In the genomic region with DNA sequence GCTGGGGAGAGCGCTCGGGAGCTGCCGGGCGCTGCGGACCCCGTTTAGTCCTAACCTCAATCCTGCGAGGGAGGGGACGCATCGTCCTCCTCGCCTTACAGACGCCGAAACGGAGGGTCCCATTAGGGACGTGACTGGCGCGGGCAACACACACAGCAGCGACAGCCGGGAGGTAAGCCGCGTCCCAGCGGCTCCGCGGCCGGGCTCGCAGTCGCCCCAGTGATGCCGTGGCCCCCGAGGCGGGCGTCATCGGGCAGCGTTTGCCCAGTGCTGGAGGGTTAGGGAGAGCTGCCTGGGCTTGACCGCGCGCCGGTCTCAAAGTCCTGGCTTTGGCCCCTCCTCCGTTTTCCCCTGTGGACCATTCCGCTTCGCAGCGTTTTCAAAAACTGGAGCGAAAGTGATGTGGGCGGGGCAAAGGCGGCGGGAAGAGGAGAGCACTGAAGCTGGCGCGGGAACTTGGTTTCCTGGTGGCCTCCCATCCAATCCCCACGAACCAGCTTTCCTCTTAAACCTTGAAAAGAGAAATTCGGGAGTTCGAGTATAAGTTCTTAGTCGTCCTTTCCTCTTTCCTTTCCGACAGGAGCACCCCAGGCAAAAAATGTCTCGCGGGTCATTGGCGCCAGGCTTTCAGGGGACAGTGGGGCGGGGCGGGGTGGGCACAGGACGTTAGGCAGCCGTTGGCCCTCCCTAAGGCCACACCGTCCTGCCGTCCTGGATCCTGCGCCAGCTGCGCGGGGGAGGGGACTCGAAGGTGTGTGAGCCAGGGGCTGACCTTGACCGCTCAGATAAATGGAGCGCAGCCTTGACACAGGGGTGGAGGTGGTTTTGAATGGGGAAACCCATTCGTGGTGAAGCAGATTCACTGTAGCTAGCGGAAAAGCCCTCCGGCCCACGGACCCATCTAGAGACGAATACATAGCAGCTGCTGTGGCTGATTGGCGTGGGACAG, we compare ENCODE assay signal across 8 cellular contexts. TPM values are rescaled to one million over a fixed set of nuclear protein-coding genes. Genes with fewer than 3 reads are reported as not detected.
A peak's percentile ranks its signal among the peaks of the same experiment; 100 is the strongest.
DNase-seq lines count a peak whose midpoint lies in the region; ATAC-seq, FAIRE-seq and TF ChIP-seq lines count a peak whose summit lies in the region.

No MANE protein-coding gene starts in this region.

- DNase-seq in GOT3 (lab: John Stamatoyannopoulos, UW), result peak; percentile 33
- DNase-seq in Panc1 (ENCODE audit: low read depth, low spot score), result no peak
- DNase-seq in activated effector memory CD4-positive, alpha-beta T cell treated with Interleukin-2 at 50 U/mL for 16 hours, result peak; percentile 30
- DNase-seq in frontal cortex (ENCODE audit: low spot score in 2 of 2), result peak; percentile 76 to 79
- peak; percentile 88 for DNase-seq in neural crest cell (ENCODE audit: low read depth, low spot score)

- H3K27me3 ChIP-seq in Panc1 (ENCODE audit: control insufficient read depth, insufficient read depth, low read length), result no peaks in the 10 kb centered on the region

- POLR2A ChIA-PET in Panc1 (lab: Charles Lee), result interaction anchor here (0.6 to 0.8 kb wide), 4 partner anchors 20 to 875 kb away, joined by 3 to 5 read pairs (median 4); a partner anchor contains a TSS

- H3K27ac ChIP-seq in KOPT-K1 (ENCODE audit: low read depth, low read length, poor library complexity, severe bottlenecking) (peak overlapping the region; percentile 100), Panc1 (ENCODE audit: low read length) (peak overlapping the region; percentile 96), temporal lobe (ENCODE audit: low read depth, low read length) (peak overlapping the region; percentile 76)

- H3K4me1 Mint-ChIP-seq in neural crest cell, result peaks cover 28% of the 10 kb centered on the region

- TF ChIP-seq CTCF in Panc1 (IDR thresholded peaks at IDR 0.05) (no peak), neural crest cell (conservative IDR thresholded peaks at IDR 0.05) (no peak)

- peak overlapping the region; percentile 54 to 84 for H3K4me3 ChIP-seq in Panc1 (ENCODE audit: low read depth in 2 of 2, low read length in 2 of 2)

- BruUV-seq in Panc1 (replicated peaks; lab: Mats Ljungman, UMichigan), result no TSS peak

- intact Hi-C loops in Panc1 (cut with micrococcal nuclease; ENCODE audit: unreplicated experiment), result no loop called here

- H3K9me3 ChIP-seq in KOPT-K1 (ENCODE audit: insufficient read depth, low read length, poor library complexity, severe bottlenecking) (peaks cover 31% of the 10 kb centered on the region), Panc1 (ENCODE audit: control insufficient read depth, insufficient read depth, low read depth, low read length) (no peaks in the 10 kb centered on the region)

- CTCF ChIA-PET in Panc1 (lab: Charles Lee), result no interaction called here

- peak; percentile 69 for FAIRE-seq in G401.6 (lab: Jason Lieb, UNC)
- no peak for FAIRE-seq in frontal cortex (lab: Jason Lieb, UNC)

- in situ Hi-C loops in Panc1 (cut with HindIII; ENCODE audit: low pct_unique_long_range_greater_than_20kb, low sequenced_read_pairs), result no loop called here

- peak overlapping the region; percentile 99 for H3K4me3 Mint-ChIP-seq in neural crest cell

- peaks cover 14% of the 10 kb centered on the region for H3K4me1 ChIP-seq in Panc1 (ENCODE audit: control insufficient read depth, insufficient read depth, low read length)

- peak overlapping the region; percentile 98 for H3K27ac Mint-ChIP-seq in neural crest cell (ENCODE audit: unreplicated experiment)

- H3K27me3 Mint-ChIP-seq in neural crest cell (ENCODE audit: low read depth), result no peaks in the 10 kb centered on the region

- peaks cover 44% of the 10 kb centered on the region for H3K36me3 ChIP-seq in KOPT-K1 (ENCODE audit: insufficient read depth, low read length)
- H3K36me3 ChIP-seq in Panc1 (ENCODE audit: control insufficient read depth, insufficient read depth, low read length), result peaks cover 10% of the 10 kb centered on the region

- H3K9me3 Mint-ChIP-seq in neural crest cell, result peaks cover 3% of the 10 kb centered on the region

- peaks cover 46% of the 10 kb centered on the region for H3K36me3 Mint-ChIP-seq in neural crest cell (ENCODE audit: low read depth)

- ATAC-seq in Panc1, result peak; percentile 88

RNA-seq across cellular contexts. Expression of a gene that starts 0.8 kb away (rescaled TPM):
- 202 TPM for total RNA-seq in Panc1 (2021; ENCODE audit: unreplicated experiment)
- polyA plus RNA-seq in Panc1 (2012; ENCODE audit: insufficient read length), result 157 TPM
- total RNA-seq in frontal cortex, result 3.7 TPM
- 264 and 268 TPM in 2 replicates for total RNA-seq in neural crest cell
- 5.2 TPM for total RNA-seq in temporal lobe

RNA-seq across cellular contexts. Expression of a gene that starts 54.2 kb away (rescaled TPM):
- total RNA-seq in Panc1 (2021; ENCODE audit: unreplicated experiment) (53.7 TPM), frontal cortex (2.0 TPM), neural crest cell (78.6 and 83.3 TPM in 2 replicates), temporal lobe (4.7 TPM)
- polyA plus RNA-seq in Panc1 (2012; ENCODE audit: insufficient read length), result 61.8 TPM

Comparison
In these comparisons a context has a peak if more than half of its experiments do, and no peak if none do; other contexts are left out.
1. RNA of a gene that starts 0.8 kb away (total RNA-seq): 264 to 268 TPM in neural crest cell and 202 TPM in Panc1 (single experiment); 5.2 TPM in temporal lobe (single experiment) and 3.7 TPM in frontal cortex (single experiment); every median in the first group is over 10 times any median in the second.
2. Peak in every context shown above with its lines, with median percentiles within 50 percentile points of each other: H3K27ac ChIP-seq.